Comparison of ENCODE assay signal across 8 cellular contexts in the genomic region with DNA sequence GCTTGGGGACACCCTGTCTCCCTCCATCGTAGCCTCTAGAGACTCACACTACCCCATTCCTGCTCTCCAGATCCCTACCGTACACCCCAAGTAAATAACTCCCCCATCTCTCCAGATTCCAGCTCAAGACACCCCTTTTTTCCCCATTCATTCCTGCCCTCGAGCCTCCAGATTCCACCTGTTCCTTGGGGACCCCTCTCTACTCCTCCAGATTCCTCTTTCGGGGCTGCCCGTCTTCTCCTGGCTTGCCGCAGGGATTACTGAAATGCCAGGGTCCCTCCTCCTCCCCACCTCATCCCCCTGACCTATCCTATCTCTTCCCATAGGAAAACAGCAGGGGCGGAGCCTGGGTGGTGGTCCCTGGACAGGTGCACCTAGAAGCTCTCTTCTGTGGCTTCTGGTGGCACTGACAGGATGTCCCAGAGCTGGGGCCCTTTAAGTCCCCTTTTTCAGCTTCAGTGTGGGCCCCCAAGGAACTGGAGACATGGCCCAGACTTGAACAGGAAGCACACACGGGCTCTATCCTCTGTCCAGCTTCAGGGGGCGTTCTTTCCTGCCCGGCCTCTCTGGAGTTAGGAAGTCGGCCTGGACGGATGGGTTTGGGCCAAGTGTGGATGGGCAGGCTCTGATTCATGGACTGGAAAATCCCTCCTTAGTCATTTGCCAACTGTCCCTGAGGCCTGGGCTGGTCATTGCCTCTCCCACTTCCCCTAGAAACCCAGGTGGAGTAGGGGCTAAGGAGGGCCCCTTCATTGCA. TPM values are rescaled to one million over a fixed set of nuclear protein-coding genes. Genes with fewer than 3 reads are reported as not detected.
A peak's percentile ranks its signal among the peaks of the same experiment; 100 is the strongest.
DNase-seq lines count a peak whose midpoint lies in the region; ATAC-seq and TF ChIP-seq lines count a peak whose summit lies in the region.

No MANE protein-coding gene starts in this region.

- H3K4me1 ChIP-seq in CD4-positive, CD25-positive, alpha-beta regulatory T cell (ENCODE audit: control insufficient read depth, insufficient read depth, low read length, poor library complexity, severe bottlenecking) = peaks cover 24% of the 10 kb centered on the region
- peaks cover 6% of the 10 kb centered on the region; the same call in 1 of the 2 replicates for H3K4me1 ChIP-seq in HUES6 (ENCODE audit: control insufficient read depth, insufficient read depth, low read length)
- H3K4me1 ChIP-seq in adrenal gland (replicated peaks in 1 of 2) = peaks cover 22 to 33% of the 10 kb centered on the region in 2 donors

- peak overlapping the region; percentile 68 for H3K9ac ChIP-seq in HUES6 (ENCODE audit: low read length)

- peak overlapping the region in 2 of 3 donors; percentile 92 to 95 for H3K27ac Mint-ChIP-seq in CD4-positive, CD25-positive, alpha-beta regulatory T cell

- H3K9me3 Mint-ChIP-seq in CD4-positive, CD25-positive, alpha-beta regulatory T cell = no peaks in the 10 kb centered on the region

- TF ChIP-seq POLR2A in adrenal gland (IDR thresholded peaks at IDR 0.05) = peak in 1 of 2 donors; percentile 60

- no peak for TF ChIP-seq CTCF in adrenal gland (IDR thresholded peaks at IDR 0.05)

- no peaks in the 10 kb centered on the region for H3K27me3 Mint-ChIP-seq in CD4-positive, CD25-positive, alpha-beta regulatory T cell

- DNase-seq in CD4-positive, CD25-positive, alpha-beta regulatory T cell = peak in 1 of 3 donors; percentile 32
- DNase-seq in adrenal gland = peak; percentile 76 to 93 (median 91)
- DNase-seq in hepatic stellate cell (ENCODE audit: low spot score) = peak; percentile 95
- DNase-seq in sciatic nerve (ENCODE audit: low spot score) = peak; percentile 78
- DNase-seq in activated effector memory CD4-positive, alpha-beta T cell treated with Interleukin-2 at 50 U/mL for 16 hours = no peak
- DNase-seq in activated CD4-positive, alpha-beta T cell treated with anti-CD3 and anti-CD28 coated beads, Interleukin-2, amount 50 U/mL, for 1 hour = no peak

- peaks cover 0 to 34% (median 14%) of the 10 kb centered on the region in 4 donors for H3K4me1 Mint-ChIP-seq in CD4-positive, CD25-positive, alpha-beta regulatory T cell

- H3K27me3 ChIP-seq in CD4-positive, CD25-positive, alpha-beta regulatory T cell (ENCODE audit: control insufficient read depth, insufficient read depth, low read length) = no peaks in the 10 kb centered on the region
- H3K27me3 ChIP-seq in HUES6 (ENCODE audit: control insufficient read depth, insufficient read depth, low read length) (no peaks in the 10 kb centered on the region), adrenal gland (no peaks in the 10 kb centered on the region)

- no peaks in the 10 kb centered on the region for H3K36me3 Mint-ChIP-seq in CD4-positive, CD25-positive, alpha-beta regulatory T cell

- H3K4me3 ChIP-seq in CD4-positive, CD25-positive, alpha-beta regulatory T cell (ENCODE audit: low read depth, low read length) = no peak overlapping the region
- H3K4me3 ChIP-seq in HUES6 (ENCODE audit: low read depth, low read length) (peak overlapping the region; percentile 89), adrenal gland (peak overlapping the region in 3 of 4 donors; percentile 40 to 92 (median 48))

- H3K4me3 Mint-ChIP-seq in CD4-positive, CD25-positive, alpha-beta regulatory T cell = peak overlapping the region; percentile 80 to 95 (median 90)

- H3K9me3 ChIP-seq in CD4-positive, CD25-positive, alpha-beta regulatory T cell (ENCODE audit: control insufficient read depth in 2 of 2, low read length in 2 of 2) = no peaks in the 10 kb centered on the region
- H3K9me3 ChIP-seq in HUES6 (ENCODE audit: control insufficient read depth, insufficient read depth, low read depth, low read length) (no peaks in the 10 kb centered on the region), adrenal gland (replicated peaks in 1 of 3) (no peaks in the 10 kb centered on the region)

- intact Hi-C loops in adrenal gland (cut with DNase I) = loop anchor here in 1 of 2 donors (5.0 kb wide), 1 partner anchor 66 kb away; no protein-coding TSS in a partner anchor
- intact Hi-C loops in sciatic nerve (cut with DNase I) = no loop called here

- H3K36me3 ChIP-seq in CD4-positive, CD25-positive, alpha-beta regulatory T cell (ENCODE audit: control insufficient read depth, insufficient read depth, low read length) = no peaks in the 10 kb centered on the region
- peaks cover 13% of the 10 kb centered on the region; the same call in 1 of the 2 replicates for H3K36me3 ChIP-seq in HUES6 (ENCODE audit: control insufficient read depth, insufficient read depth, low read length)
- peaks cover 0 to 3% of the 10 kb centered on the region in 2 donors for H3K36me3 ChIP-seq in adrenal gland (replicated peaks in 1 of 2)

- H3K27ac ChIP-seq in CD4-positive, CD25-positive, alpha-beta regulatory T cell (ENCODE audit: insufficient read depth, low read length, poor library complexity, severe bottlenecking) = no peak overlapping the region
- H3K27ac ChIP-seq in HUES6 (ENCODE audit: low read depth, low read length) (no peak overlapping the region; the same call in 1 of the 2 replicates), adrenal gland (peak overlapping the region; percentile 74 to 94 (median 90))

- WGBS in adrenal gland, 4 donors = 10 to 15% (median 13%) methylated on average over 8 to 12 of the region's 12 CpGs

- no peak for ATAC-seq in CD4-positive, CD25-positive, alpha-beta regulatory T cell (ENCODE audit: low read depth in 2 of 2)
- peak; percentile 12 for ATAC-seq in sciatic nerve
- ATAC-seq in GM19467 (IDR thresholded peaks at IDR 0.05; ENCODE audit: unreplicated experiment) = no peak

RNA-seq across cellular contexts. Expression of a gene that starts 1.2 kb away (rescaled TPM):
- total RNA-seq in CD4-positive, CD25-positive, alpha-beta regulatory T cell = 4.5 TPM
- polyA plus RNA-seq in CD4-positive, CD25-positive, alpha-beta regulatory T cell = under 1 TPM; 0.46 to 0.82 (median 0.54) TPM
- total RNA-seq in adrenal gland (10 to 100 TPM in 4 of 8 donors, 1 to 10 TPM in 4; 5.8 to 15.4 (median 10.2) TPM), sciatic nerve (8.2 TPM)
- 1 to 10 TPM; 1.7 to 6.4 (median 3.2) TPM for polyA plus RNA-seq in adrenal gland

RNA-seq across cellular contexts. Expression of a gene that starts 22.2 kb away (rescaled TPM):
- 61.2 TPM for total RNA-seq in CD4-positive, CD25-positive, alpha-beta regulatory T cell
- 100 to 1,000 TPM; 205 to 244 (median 237) TPM for polyA plus RNA-seq in CD4-positive, CD25-positive, alpha-beta regulatory T cell
- total RNA-seq in adrenal gland (100 to 1,000 TPM in 7 of 8 donors, 10 to 100 TPM in 1; 95.8 to 224 (median 137) TPM), sciatic nerve (63.0 TPM)
- 100 to 1,000 TPM; 134 to 459 (median 340) TPM for polyA plus RNA-seq in adrenal gland

RNA-seq across cellular contexts. Expression of a gene that starts 32.2 kb away (rescaled TPM):
- total RNA-seq in CD4-positive, CD25-positive, alpha-beta regulatory T cell = 38.2 TPM
- 1 to 10 TPM; 6.6 to 9.3 (median 8.5) TPM for polyA plus RNA-seq in CD4-positive, CD25-positive, alpha-beta regulatory T cell
- total RNA-seq in adrenal gland = 10 to 100 TPM; 16.8 to 69.6 (median 44.9) TPM
- 10 to 100 TPM; 11.9 to 34.6 (median 20.5) TPM for polyA plus RNA-seq in adrenal gland
- 39.9 TPM for total RNA-seq in sciatic nerve

Comparison
In these comparisons a context has a peak if more than half of its experiments do, and no peak if none do; other contexts are left out.
1. DNase-seq: peak in adrenal gland (7 of 7), hepatic stellate cell (single experiment) and sciatic nerve (single experiment); none in activated effector memory CD4-positive, alpha-beta T cell treated with Interleukin-2 at 50 U/mL for 16 hours (single experiment) and activated CD4-positive, alpha-beta T cell treated with anti-CD3 and anti-CD28 coated beads, Interleukin-2, amount 50 U/mL, for 1 hour (single experiment).
2. H3K27ac ChIP-seq: peak in adrenal gland (5 of 5); none in CD4-positive, CD25-positive, alpha-beta regulatory T cell (single experiment) and HUES6 (single experiment).